In genomic region chr3:138578141-138578540, GRCh38 we compare ENCODE assay signal across 11 cellular contexts. TPM values are rescaled to one million over a fixed set of nuclear protein-coding genes. Genes with fewer than 3 reads are reported as not detected.
DNase-seq lines count a peak whose midpoint lies in the region; ATAC-seq and TF ChIP-seq lines count a peak whose summit lies in the region.
"Had no signal": no experiment of that assay in that cellular context is flagged by ENCODE, and none has a peak within 500 bp of the region (broad histone marks: within the 10 kb centered on the region; RNA-seq: fewer than 3 reads in every experiment).

No MANE protein-coding gene starts in this region.

- H3K79me2 ChIP-seq in KMS-11 (ENCODE audit: insufficient read depth, low read depth): no peaks in the 10 kb centered on the region; the same call in 1 of the 2 replicates

- peaks cover 29% of the 10 kb centered on the region for H3K36me3 Mint-ChIP-seq in HFFc6 (ENCODE audit: low read depth)

- H3K27me3 Mint-ChIP-seq in HFFc6 (ENCODE audit: insufficient read depth): no peaks in the 10 kb centered on the region

- peak; percentile 28 to 41 for ATAC-seq in activated CD4-positive, CD25-positive, alpha-beta regulatory T cell treated with anti-CD3 and anti-CD28 coated beads, Interleukin-2, amount 50 U/mL, for 24 hours
- ATAC-seq in HG02588 (IDR thresholded peaks at IDR 0.05; ENCODE audit: unreplicated experiment): peak; percentile 86

- intact Hi-C loops in ovary (cut with DNase I): no loop called here

- no peak for TF ChIP-seq EP300 in ovary (IDR thresholded peaks at IDR 0.05)

- no peaks in the 10 kb centered on the region for H4K20me1 ChIP-seq in KMS-11 (ENCODE audit: insufficient read depth)

- H3K4me3 ChIP-seq in KMS-11 (IDR thresholded peaks at IDR 0.05; ENCODE audit: insufficient read depth, low read depth, low read length): no peak overlapping the region
- H3K4me3 ChIP-seq in skeletal muscle satellite cell (ENCODE audit: low read length): no peak overlapping the region
- no peak overlapping the region for H3K4me3 ChIP-seq in ovary

- 66 to 76% (median 70%) methylated on average over 4 of the region's 4 CpGs for WGBS in ovary, 3 donors

- peak overlapping the region; percentile 1; the same call in 1 of the 2 replicates for H3K9ac ChIP-seq in KMS-11
- H3K9ac ChIP-seq in skeletal muscle satellite cell (ENCODE audit: low read depth, low read length): no peak overlapping the region

- peak overlapping the region; percentile 51 for H3K27ac ChIP-seq in KMS-11
- H3K27ac ChIP-seq in ovary: no peak overlapping the region
- H3K27ac ChIP-seq: 22Rv1 had no signal

- peaks cover 13% of the 10 kb centered on the region; the same call in 1 of the 2 replicates for H3K9me3 Mint-ChIP-seq in HFFc6

- H3K27me3 ChIP-seq in KMS-11 (ENCODE audit: insufficient read depth, low read depth) (no peaks in the 10 kb centered on the region), skeletal muscle satellite cell (ENCODE audit: control insufficient read depth, insufficient read depth, low read length) (no peaks in the 10 kb centered on the region), ovary (no peaks in the 10 kb centered on the region)

- 0 out of 2 replicates have a peak, but pooled peaks cover 7% of the 10 kb centered on the region for H3K4me1 Mint-ChIP-seq in HFFc6 (ENCODE audit: low read depth)

- H3K36me3 ChIP-seq in KMS-11 (ENCODE audit: insufficient read depth) (no peaks in the 10 kb centered on the region), skeletal muscle satellite cell (ENCODE audit: insufficient read depth, low read length) (peaks cover 4% of the 10 kb centered on the region), ovary (no peaks in the 10 kb centered on the region)

- no peak overlapping the region for H3K4me3 Mint-ChIP-seq in HFFc6

- no peak overlapping the region for H3K27ac Mint-ChIP-seq in HFFc6

- TF ChIP-seq POLR2A in ovary (IDR thresholded peaks at IDR 0.05): no peak

- no peak for DNase-seq in activated CD4-positive, CD25-positive, alpha-beta regulatory T cell (lab: John Stamatoyannopoulos, UW)
- no peak for DNase-seq in dedifferentiated amniotic fluid mesenchymal stem cell (ENCODE audit: extremely low spot score)
- DNase-seq in ovary: no peak
- DNase-seq in HFFc6: no peak
- DNase-seq: stimulated activated CD4-positive, alpha-beta T cell treated with anti-CD3 and anti-CD28 coated beads, Interleukin-4, amount 100 ng/mL, for 4 hours; SW 1271 had no signal

- H3K4me2 ChIP-seq in KMS-11: peak overlapping the region; percentile 58
- H3K4me2 ChIP-seq in skeletal muscle satellite cell (ENCODE audit: low read length): peak overlapping the region; percentile 27

- H3K9me3 ChIP-seq in skeletal muscle satellite cell (replicated peaks; ENCODE audit: low read length) (no peaks in the 10 kb centered on the region), ovary (no peaks in the 10 kb centered on the region)

- peaks cover 42% of the 10 kb centered on the region for H3K4me1 ChIP-seq in KMS-11 (ENCODE audit: low read depth, poor library complexity, severe bottlenecking)
- H3K4me1 ChIP-seq in skeletal muscle satellite cell (ENCODE audit: control insufficient read depth, insufficient read depth, low read length): no peaks in the 10 kb centered on the region
- H3K4me1 ChIP-seq in ovary (ENCODE audit: insufficient read depth): no peaks in the 10 kb centered on the region

- no peak for TF ChIP-seq CTCF in KMS-11 (conservative IDR thresholded peaks at IDR 0.05; ENCODE audit: low read depth, low read length)
- no peak for TF ChIP-seq CTCF in ovary (IDR thresholded peaks at IDR 0.05)
- no peak for TF ChIP-seq CTCF in HFFc6 (IDR thresholded peaks at IDR 0.05)

- no peak overlapping the region for H2AFZ ChIP-seq in KMS-11 (ENCODE audit: low read depth)

RNA-seq across cellular contexts. Expression of gene CEP70, which starts 15.9 kb away (rescaled TPM):
- 11.1 and 18.8 TPM in 2 replicates for total RNA-seq in skeletal muscle satellite cell (2012; rRNA removed)
- total RNA-seq in ovary: 100 to 1,000 TPM in 1 of 7 donors, 10 to 100 TPM in 6; 49.1 to 101 (median 68.1) TPM
- 10 to 100 TPM; 12.4 to 15.5 TPM for polyA plus RNA-seq in ovary
- 10 to 100 TPM; 11.5 to 18.9 (median 17.3) TPM for total RNA-seq in HFFc6 (2021; fragmentation: NEBNext Ultra II Directional; extraction: Animal tissue kit (Norgen Biotek cat#: 25700))

RNA-seq across cellular contexts. Expression of gene FAIM, which starts 30.4 kb away (rescaled TPM):
- 7.2 and 12.9 TPM in 2 replicates for total RNA-seq in skeletal muscle satellite cell (2012; rRNA removed)
- total RNA-seq in ovary: 10 to 100 TPM in 2 of 7 donors, 1 to 10 TPM in 5; 7.2 to 27.5 (median 9.2) TPM
- polyA plus RNA-seq in ovary: 10 to 100 TPM; 12.4 to 26.8 TPM
- total RNA-seq in HFFc6 (2021; fragmentation: NEBNext Ultra II Directional; extraction: Animal tissue kit (Norgen Biotek cat#: 25700)): 10 to 100 TPM in 3 of 6 experiments, 1 to 10 TPM in 3; 6.7 to 12.4 (median 9.5) TPM
